Comparison of ENCODE assay signal across 10 cellular contexts in the genomic region with DNA sequence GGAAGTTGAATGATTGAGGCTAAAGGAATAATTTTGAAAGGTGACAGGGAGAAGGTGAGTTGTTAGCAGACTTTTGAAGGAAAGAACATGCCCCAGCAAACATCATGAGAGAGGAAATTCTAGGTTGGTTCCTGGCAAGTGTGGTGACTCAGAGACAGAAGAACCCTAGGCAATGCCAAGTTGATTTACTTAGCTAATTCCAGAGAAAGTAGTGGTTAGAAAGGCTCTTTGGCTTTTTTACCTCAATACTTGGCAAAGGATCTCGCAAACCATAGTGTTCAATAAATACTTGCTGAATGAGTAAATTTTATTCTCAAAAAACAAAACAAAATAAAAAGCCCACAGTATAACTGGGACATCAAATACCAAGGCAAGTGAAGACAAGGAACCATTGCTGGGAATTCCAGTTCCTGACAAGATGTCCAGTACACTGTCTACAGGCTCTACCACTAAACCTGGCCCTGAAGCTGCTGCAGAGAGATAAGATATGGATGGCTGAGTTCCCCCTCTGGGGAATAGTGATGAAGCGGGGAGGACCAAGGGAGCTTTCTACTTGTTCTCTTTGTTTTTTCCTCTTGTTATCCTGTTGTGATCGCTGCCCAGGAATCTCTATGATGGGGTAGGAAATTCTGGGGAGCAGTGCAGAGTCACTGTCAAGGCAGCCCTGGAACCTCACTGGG. TPM values are rescaled to one million over a fixed set of nuclear protein-coding genes. Genes with fewer than 3 reads are reported as not detected.
DNase-seq lines count a peak whose midpoint lies in the region; ATAC-seq and TF ChIP-seq lines count a peak whose summit lies in the region.
"Had no signal": no experiment of that assay in that cellular context is flagged by ENCODE, and none has a peak within 500 bp of the region (broad histone marks: within the 10 kb centered on the region; RNA-seq: fewer than 3 reads in every experiment).

No MANE protein-coding gene starts in this region.

- peaks cover 11% of the 10 kb centered on the region for H3K4me1 Mint-ChIP-seq in T-helper 2 cell treated with Interferon-gamma antibody and Interleukin-4, amounts not matched to agents 5 μg/mL and 100 μg/mL, for 36 hours (ENCODE audit: low read depth)

- H3K9ac ChIP-seq in adipocyte (ENCODE audit: low read length) = no peak overlapping the region

- H3K4me1 ChIP-seq in adipocyte (ENCODE audit: control insufficient read depth, insufficient read depth, low read length) = peaks cover 16% of the 10 kb centered on the region

- no peak for TF ChIP-seq CTCF in AG09319 (IDR thresholded peaks at IDR 0.05; ENCODE audit: low read depth, low read length)
- TF ChIP-seq CTCF in fibroblast of villous mesenchyme (IDR thresholded peaks at IDR 0.05; ENCODE audit: insufficient read depth, low read depth, low read length) = no peak

- ATAC-seq in GM18498 (IDR thresholded peaks at IDR 0.05; ENCODE audit: unreplicated experiment) (no peak), GM19351 (IDR thresholded peaks at IDR 0.05; ENCODE audit: unreplicated experiment) (no peak)
- ATAC-seq: Panc1 had no signal

- no peaks in the 10 kb centered on the region for H3K36me3 ChIP-seq in adipocyte (ENCODE audit: control insufficient read depth, insufficient read depth, low read length, severe bottlenecking)

- no peaks in the 10 kb centered on the region for H3K9me3 Mint-ChIP-seq in T-helper 2 cell treated with Interferon-gamma antibody and Interleukin-4, amounts not matched to agents 5 μg/mL and 100 μg/mL, for 36 hours

- no peaks in the 10 kb centered on the region for H3K27me3 Mint-ChIP-seq in T-helper 2 cell treated with Interferon-gamma antibody and Interleukin-4, amounts not matched to agents 5 μg/mL and 100 μg/mL, for 36 hours (ENCODE audit: low read depth)

- no peak overlapping the region for H3K4me3 Mint-ChIP-seq in T-helper 2 cell treated with Interferon-gamma antibody and Interleukin-4, amounts not matched to agents 5 μg/mL and 100 μg/mL, for 36 hours

- no peaks in the 10 kb centered on the region for H3K9me3 ChIP-seq in adipocyte (ENCODE audit: control insufficient read depth, low read length)

- H3K4me3 ChIP-seq in adipocyte (ENCODE audit: low read length) = no peak overlapping the region
- H3K4me3 ChIP-seq in fibroblast of villous mesenchyme (ENCODE audit: low read depth, low read length) = no peak overlapping the region

- H3K27me3 ChIP-seq in adipocyte (replicated peaks; ENCODE audit: control insufficient read depth, insufficient read depth, low read length) = no peaks in the 10 kb centered on the region

- peaks cover 46% of the 10 kb centered on the region for H3K36me3 Mint-ChIP-seq in T-helper 2 cell treated with Interferon-gamma antibody and Interleukin-4, amounts not matched to agents 5 μg/mL and 100 μg/mL, for 36 hours (ENCODE audit: low read depth)

- H3K27ac Mint-ChIP-seq in T-helper 2 cell treated with Interferon-gamma antibody and Interleukin-4, amounts not matched to agents 5 μg/mL and 100 μg/mL, for 36 hours = no peak overlapping the region

- peak; percentile 19 for DNase-seq in AG09319 (ENCODE audit: extremely low read depth, low read depth)
- DNase-seq in HPDE6-E6E7 (ENCODE audit: extremely low spot score) = peak; percentile 60
- peak; percentile 59 for DNase-seq in adipocyte (ENCODE audit: low read depth)
- peak; percentile 17 for DNase-seq in fibroblast of villous mesenchyme (ENCODE audit: low read depth)
- DNase-seq in T-helper 2 cell treated with Interferon-gamma antibody and Interleukin-4, amounts not matched to agents 5 μg/mL and 100 μg/mL, for 36 hours (ENCODE audit: low spot score) = no peak
- no peak for DNase-seq in NCI-H69 (lab: John Stamatoyannopoulos, UW)
- DNase-seq: COR-L47 had no signal

RNA-seq across cellular contexts. Expression of a gene that starts 48.2 kb away (rescaled TPM):
- under 0.01 TPM in 1 of 2 replicates, not detected in the other for total RNA-seq in fibroblast of villous mesenchyme

Comparison
In these comparisons a context has a peak if more than half of its experiments do, and no peak if none do; other contexts are left out.
1. DNase-seq: peak in AG09319 (single experiment), HPDE6-E6E7 (single experiment), adipocyte (single experiment) and fibroblast of villous mesenchyme (single experiment); none in T-helper 2 cell treated with Interferon-gamma antibody and Interleukin-4, amounts not matched to agents 5 μg/mL and 100 μg/mL, for 36 hours (single experiment) and NCI-H69 (single experiment).